ENCODE assay signal across 25 cellular contexts in genomic region chr22:37979782-37980181, GRCh38. TPM values are rescaled to one million over a fixed set of nuclear protein-coding genes. Genes with fewer than 3 reads are reported as not detected.
DNase-seq lines count a peak whose midpoint lies in the region; ATAC-seq and TF ChIP-seq lines count a peak whose summit lies in the region.
"Had no signal": no experiment of that assay in that cellular context is flagged by ENCODE, and none has a peak within 500 bp of the region (broad histone marks: within the 10 kb centered on the region; RNA-seq: fewer than 3 reads in every experiment).

No MANE protein-coding gene starts in this region.

- peaks cover 37% of the 10 kb centered on the region for H3K36me3 ChIP-seq in BLaER1
- no peaks in the 10 kb centered on the region; the same call in 1 of the 2 replicates for H3K36me3 ChIP-seq in WERI-Rb-1
- no peaks in the 10 kb centered on the region for H3K36me3 ChIP-seq in osteoblast (ENCODE audit: insufficient read depth, low read length)
- H3K36me3 ChIP-seq: HAP-1 had no signal

- peaks cover 9% of the 10 kb centered on the region; the same call in 1 of the 2 replicates for H3K9me3 ChIP-seq in BLaER1
- no peaks in the 10 kb centered on the region for H3K9me3 ChIP-seq in WERI-Rb-1 (ENCODE audit: severe bottlenecking)
- H3K9me3 ChIP-seq in osteoblast (ENCODE audit: low read depth, low read length): no peaks in the 10 kb centered on the region
- H3K9me3 ChIP-seq: HAP-1, stomach had no signal

- no peaks in the 10 kb centered on the region for H4K20me1 ChIP-seq in BLaER1
- H4K20me1 ChIP-seq in osteoblast (ENCODE audit: insufficient read depth, low read length): peaks cover 5% of the 10 kb centered on the region

- TF ChIP-seq CTCF in WERI-Rb-1 (IDR thresholded peaks at IDR 0.05; ENCODE audit: low read depth, low read length): no peak
- no peak for TF ChIP-seq CTCF in osteoblast (IDR thresholded peaks at IDR 0.05; ENCODE audit: extremely low read depth, low read depth, low read length)

- H3K4me2 ChIP-seq in BLaER1 (peak overlapping the region; percentile 94), osteoblast (ENCODE audit: insufficient read depth, low read length) (no peak overlapping the region)

- H3K9ac ChIP-seq in BLaER1: 0 out of 2 replicates have a peak overlapping the region, but pooled peaks have one; percentile 55

- H2AFZ ChIP-seq in osteoblast (ENCODE audit: low read length): no peak overlapping the region

- peak; percentile 30 for DNase-seq in WERI-Rb-1
- DNase-seq in globus pallidus (ENCODE audit: low spot score): peak; percentile 73
- DNase-seq in osteoblast (ENCODE audit: insufficient read length, low spot score, missing footprints): peak; percentile 85
- DNase-seq in LoVo (ENCODE audit: low spot score): no peak
- DNase-seq: activated CD4-positive, alpha-beta memory T cell treated with anti-CD3 and anti-CD28 coated beads for 36 hours; activated CD4-positive, CD25-positive, alpha-beta regulatory T cell; glutamatergic neuron; KG1; NCI-H1417; NCI-H2081; NCI-H226; stomach; T-cell; trophoblast cell had no signal

- H3K27ac ChIP-seq in BLaER1: peak overlapping the region; percentile 75
- no peak overlapping the region for H3K27ac ChIP-seq in WERI-Rb-1
- no peak overlapping the region for H3K27ac ChIP-seq in osteoblast (ENCODE audit: low read depth, low read length)
- H3K27ac ChIP-seq: stomach had no signal

- ATAC-seq in activated CD4-positive, CD25-positive, alpha-beta regulatory T cell treated with anti-CD3 and anti-CD28 coated beads, Interleukin-2, amount 50 U/mL, for 24 hours: no peak
- ATAC-seq in HG02623 (IDR thresholded peaks at IDR 0.05; ENCODE audit: unreplicated experiment): no peak
- no peak for ATAC-seq in HG03342 (IDR thresholded peaks at IDR 0.05; ENCODE audit: unreplicated experiment)
- ATAC-seq: T-cell had no signal

- H3K4me3 ChIP-seq in BLaER1 (no peak overlapping the region), WERI-Rb-1 (ENCODE audit: low read depth, low read length) (no peak overlapping the region), osteoblast (ENCODE audit: insufficient read depth, low read length) (no peak overlapping the region)
- H3K4me3 ChIP-seq: HAP-1, lung, stomach had no signal

- H3K4me1 ChIP-seq in BLaER1 (peaks cover 81% of the 10 kb centered on the region), osteoblast (ENCODE audit: insufficient read depth, low read length) (no peaks in the 10 kb centered on the region)
- H3K4me1 ChIP-seq: HAP-1, stomach had no signal

- H3K27me3 ChIP-seq in BLaER1 (no peaks in the 10 kb centered on the region), WERI-Rb-1 (ENCODE audit: insufficient read depth, low read depth, severe bottlenecking) (no peaks in the 10 kb centered on the region), osteoblast (ENCODE audit: insufficient read depth, low read length) (no peaks in the 10 kb centered on the region)
- H3K27me3 ChIP-seq: stomach had no signal

- no peaks in the 10 kb centered on the region for H3K79me2 ChIP-seq in osteoblast (ENCODE audit: insufficient read depth, low read length)

RNA-seq across cellular contexts. Expression of gene SOX10, which starts 4.6 kb away (rescaled TPM):
- not detected in 2 replicates for total RNA-seq in osteoblast
- total RNA-seq: A673; activated CD4-positive, alpha-beta memory T cell treated with anti-CD3 and anti-CD28 coated beads for 36 hours; activated T-helper 2 cell treated with anti-CD3 and anti-CD28 coated beads, Interferon-gamma antibody, Interleukin-2, Interleukin-4, amounts not matched to agents 10 μg/mL and 5 μg/mL and 100 μg/mL, durations not matched to agents 14 hours and 24 hours and 36 hours; B cell; G401; kidney epithelial cell; T-cell had no signal

RNA-seq across cellular contexts. Expression of gene POLR2F, which starts 26.3 kb away (rescaled TPM):
- 14.8 and 18.6 TPM in 2 replicates for total RNA-seq in osteoblast

RNA-seq across cellular contexts. Expression of gene C22orf23, which starts 26.4 kb away (rescaled TPM):
- total RNA-seq in osteoblast: 0.29 and 0.72 TPM in 2 replicates
- total RNA-seq: activated T-helper 2 cell treated with anti-CD3 and anti-CD28 coated beads, Interferon-gamma antibody, Interleukin-2, Interleukin-4, amounts not matched to agents 10 μg/mL and 5 μg/mL and 100 μg/mL, durations not matched to agents 14 hours and 24 hours and 36 hours; B cell; G401; kidney epithelial cell; stomach; T-cell had no signal
